ENCODE assay signal across 1 cellular context in genomic region chr4:113762061-113762850, GRCh38.
TF ChIP-seq lines count a peak whose summit lies in the region.

No MANE protein-coding gene starts in this region.

TF ChIP-seq in HepG2, 621 proteins besides CTCF, POLR2A, EP300 and RAD21 (continued from another document and continues in another):
- TF ChIP-seq, protein P1, sequence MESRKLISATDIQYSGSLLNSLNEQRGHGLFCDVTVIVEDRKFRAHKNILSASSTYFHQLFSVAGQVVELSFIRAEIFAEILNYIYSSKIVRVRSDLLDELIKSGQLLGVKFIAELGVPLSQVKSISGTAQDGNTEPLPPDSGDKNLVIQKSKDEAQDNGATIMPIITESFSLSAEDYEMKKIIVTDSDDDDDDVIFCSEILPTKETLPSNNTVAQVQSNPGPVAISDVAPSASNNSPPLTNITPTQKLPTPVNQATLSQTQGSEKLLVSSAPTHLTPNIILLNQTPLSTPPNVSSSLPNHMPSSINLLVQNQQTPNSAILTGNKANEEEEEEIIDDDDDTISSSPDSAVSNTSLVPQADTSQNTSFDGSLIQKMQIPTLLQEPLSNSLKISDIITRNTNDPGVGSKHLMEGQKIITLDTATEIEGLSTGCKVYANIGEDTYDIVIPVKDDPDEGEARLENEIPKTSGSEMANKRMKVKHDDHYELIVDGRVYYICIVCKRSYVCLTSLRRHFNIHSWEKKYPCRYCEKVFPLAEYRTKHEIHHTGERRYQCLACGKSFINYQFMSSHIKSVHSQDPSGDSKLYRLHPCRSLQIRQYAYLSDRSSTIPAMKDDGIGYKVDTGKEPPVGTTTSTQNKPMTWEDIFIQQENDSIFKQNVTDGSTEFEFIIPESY (CRISPR knock-in tag; IDR thresholded peaks at IDR 0.05) = peak; percentile 24; the same call in 1 of the 2 replicates
- TF ChIP-seq ZNF205 (CRISPR knock-in tag; IDR thresholded peaks at IDR 0.05) = 0 out of 2 replicates have a peak, but pooled peaks have one; percentile 20
- peak; percentile 17; the same call in 1 of the 2 replicates for TF ChIP-seq MYC (CRISPR knock-in tag; IDR thresholded peaks at IDR 0.05; ENCODE audit: borderline replicate concordance)
- peak; percentile 92 for TF ChIP-seq POLR2G (IDR thresholded peaks at IDR 0.05; ENCODE audit: low read depth, low read length)
- TF ChIP-seq, protein P2, sequence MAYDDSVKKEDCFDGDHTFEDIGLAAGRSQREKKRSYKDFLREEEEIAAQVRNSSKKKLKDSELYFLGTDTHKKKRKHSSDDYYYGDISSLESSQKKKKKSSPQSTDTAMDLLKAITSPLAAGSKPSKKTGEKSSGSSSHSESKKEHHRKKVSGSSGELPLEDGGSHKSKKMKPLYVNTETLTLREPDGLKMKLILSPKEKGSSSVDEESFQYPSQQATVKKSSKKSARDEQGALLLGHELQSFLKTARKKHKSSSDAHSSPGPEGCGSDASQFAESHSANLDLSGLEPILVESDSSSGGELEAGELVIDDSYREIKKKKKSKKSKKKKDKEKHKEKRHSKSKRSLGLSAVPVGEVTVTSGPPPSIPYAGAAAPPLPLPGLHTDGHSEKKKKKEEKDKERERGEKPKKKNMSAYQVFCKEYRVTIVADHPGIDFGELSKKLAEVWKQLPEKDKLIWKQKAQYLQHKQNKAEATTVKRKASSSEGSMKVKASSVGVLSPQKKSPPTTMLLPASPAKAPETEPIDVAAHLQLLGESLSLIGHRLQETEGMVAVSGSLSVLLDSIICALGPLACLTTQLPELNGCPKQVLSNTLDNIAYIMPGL (CRISPR knock-in tag; IDR thresholded peaks at IDR 0.05; ENCODE audit: borderline replicate concordance in 1 of 2, low read depth in 1 of 2) = peak; percentile 12 to 44; a peak in 2 of 4 replicates
- TF ChIP-seq ZNF235 (CRISPR knock-in tag; IDR thresholded peaks at IDR 0.05; ENCODE audit: borderline replicate concordance) = peak; percentile 71; the same call in 1 of the 2 replicates
- 0 out of 2 replicates have a peak, but pooled peaks have one; percentile 53 for TF ChIP-seq ZNF441 (CRISPR knock-in tag; IDR thresholded peaks at IDR 0.05; ENCODE audit: borderline replicate concordance)
- TF ChIP-seq MEIS2 (CRISPR knock-in tag; IDR thresholded peaks at IDR 0.05) = peak; percentile 24; the same call in 1 of the 2 replicates
- TF ChIP-seq, protein P3, sequence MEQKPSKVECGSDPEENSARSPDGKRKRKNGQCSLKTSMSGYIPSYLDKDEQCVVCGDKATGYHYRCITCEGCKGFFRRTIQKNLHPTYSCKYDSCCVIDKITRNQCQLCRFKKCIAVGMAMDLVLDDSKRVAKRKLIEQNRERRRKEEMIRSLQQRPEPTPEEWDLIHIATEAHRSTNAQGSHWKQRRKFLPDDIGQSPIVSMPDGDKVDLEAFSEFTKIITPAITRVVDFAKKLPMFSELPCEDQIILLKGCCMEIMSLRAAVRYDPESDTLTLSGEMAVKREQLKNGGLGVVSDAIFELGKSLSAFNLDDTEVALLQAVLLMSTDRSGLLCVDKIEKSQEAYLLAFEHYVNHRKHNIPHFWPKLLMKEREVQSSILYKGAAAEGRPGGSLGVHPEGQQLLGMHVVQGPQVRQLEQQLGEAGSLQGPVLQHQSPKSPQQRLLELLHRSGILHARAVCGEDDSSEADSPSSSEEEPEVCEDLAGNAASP (CRISPR knock-in tag; IDR thresholded peaks at IDR 0.05; ENCODE audit: borderline replicate concordance) = peak; percentile 54; the same call in 1 of the 2 replicates
- TF ChIP-seq MEF2D (CRISPR knock-in tag; IDR thresholded peaks at IDR 0.05) = 0 out of 2 replicates have a peak, but pooled peaks have one; percentile 53
- TF ChIP-seq DNMT1 (CRISPR knock-in tag; IDR thresholded peaks at IDR 0.05) = no peak
- no peak for TF ChIP-seq ZFP62 (CRISPR knock-in tag; IDR thresholded peaks at IDR 0.05)
- TF ChIP-seq TCF7 (IDR thresholded peaks at IDR 0.05; ENCODE audit: low read depth) = 0 out of 2 replicates have a peak, but pooled peaks have one; percentile 10
- TF ChIP-seq ZNF646 (CRISPR knock-in tag; IDR thresholded peaks at IDR 0.05) = 0 out of 2 replicates have a peak, but pooled peaks have one; percentile 19
- TF ChIP-seq HIVEP1 (CRISPR knock-in tag; IDR thresholded peaks at IDR 0.05) = peak; percentile 52; the same call in 1 of the 2 replicates
- TF ChIP-seq ZNF292 (CRISPR knock-in tag; IDR thresholded peaks at IDR 0.05; ENCODE audit: borderline replicate concordance, low read depth) = peak; percentile 28; the same call in 1 of the 2 replicates
- TF ChIP-seq ZNF44 (CRISPR knock-in tag; IDR thresholded peaks at IDR 0.05) = 0 out of 2 replicates have a peak, but pooled peaks have one; percentile 12
- 0 out of 2 replicates have a peak, but pooled peaks have one; percentile 20 for TF ChIP-seq MAZ (IDR thresholded peaks at IDR 0.05; ENCODE audit: borderline replicate concordance, low read depth, low read length)
- TF ChIP-seq MAZ (CRISPR knock-in tag; IDR thresholded peaks at IDR 0.05; ENCODE audit: low read depth) = peak; percentile 47
- TF ChIP-seq CREM (IDR thresholded peaks at IDR 0.05) = peak; percentile 94
- TF ChIP-seq CREM (CRISPR knock-in tag; IDR thresholded peaks at IDR 0.05) = no peak
- TF ChIP-seq DMAP1 (CRISPR knock-in tag; IDR thresholded peaks at IDR 0.05) = peak; percentile 61
- peak; percentile 97 for TF ChIP-seq HOMEZ (CRISPR knock-in tag; IDR thresholded peaks at IDR 0.05; ENCODE audit: low read depth)
- TF ChIP-seq, protein P4, sequence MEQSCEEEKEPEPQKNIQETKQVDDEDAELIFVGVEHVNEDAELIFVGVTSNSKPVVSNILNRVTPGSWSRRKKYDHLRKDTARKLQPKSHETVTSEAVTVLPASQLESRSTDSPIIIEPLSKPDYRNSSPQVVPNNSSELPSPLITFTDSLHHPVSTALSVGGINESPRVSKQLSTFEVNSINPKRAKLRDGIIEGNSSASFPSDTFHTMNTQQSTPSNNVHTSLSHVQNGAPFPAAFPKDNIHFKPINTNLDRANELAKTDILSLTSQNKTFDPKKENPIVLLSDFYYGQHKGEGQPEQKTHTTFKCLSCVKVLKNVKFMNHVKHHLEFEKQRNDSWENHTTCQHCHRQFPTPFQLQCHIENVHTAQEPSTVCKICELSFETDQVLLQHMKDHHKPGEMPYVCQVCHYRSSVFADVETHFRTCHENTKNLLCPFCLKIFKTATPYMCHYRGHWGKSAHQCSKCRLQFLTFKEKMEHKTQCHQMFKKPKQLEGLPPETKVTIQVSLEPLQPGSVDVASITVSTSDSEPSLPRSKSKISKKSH (CRISPR knock-in tag; IDR thresholded peaks at IDR 0.05; ENCODE audit: borderline replicate concordance) = no peak
- peak; percentile 24; the same call in 1 of the 2 replicates for TF ChIP-seq FOXC1 (CRISPR knock-in tag; IDR thresholded peaks at IDR 0.05; ENCODE audit: borderline replicate concordance)
- TF ChIP-seq ZNF180 (CRISPR knock-in tag; IDR thresholded peaks at IDR 0.05; ENCODE audit: borderline replicate concordance, low read depth) = no peak
- TF ChIP-seq, protein P5, sequence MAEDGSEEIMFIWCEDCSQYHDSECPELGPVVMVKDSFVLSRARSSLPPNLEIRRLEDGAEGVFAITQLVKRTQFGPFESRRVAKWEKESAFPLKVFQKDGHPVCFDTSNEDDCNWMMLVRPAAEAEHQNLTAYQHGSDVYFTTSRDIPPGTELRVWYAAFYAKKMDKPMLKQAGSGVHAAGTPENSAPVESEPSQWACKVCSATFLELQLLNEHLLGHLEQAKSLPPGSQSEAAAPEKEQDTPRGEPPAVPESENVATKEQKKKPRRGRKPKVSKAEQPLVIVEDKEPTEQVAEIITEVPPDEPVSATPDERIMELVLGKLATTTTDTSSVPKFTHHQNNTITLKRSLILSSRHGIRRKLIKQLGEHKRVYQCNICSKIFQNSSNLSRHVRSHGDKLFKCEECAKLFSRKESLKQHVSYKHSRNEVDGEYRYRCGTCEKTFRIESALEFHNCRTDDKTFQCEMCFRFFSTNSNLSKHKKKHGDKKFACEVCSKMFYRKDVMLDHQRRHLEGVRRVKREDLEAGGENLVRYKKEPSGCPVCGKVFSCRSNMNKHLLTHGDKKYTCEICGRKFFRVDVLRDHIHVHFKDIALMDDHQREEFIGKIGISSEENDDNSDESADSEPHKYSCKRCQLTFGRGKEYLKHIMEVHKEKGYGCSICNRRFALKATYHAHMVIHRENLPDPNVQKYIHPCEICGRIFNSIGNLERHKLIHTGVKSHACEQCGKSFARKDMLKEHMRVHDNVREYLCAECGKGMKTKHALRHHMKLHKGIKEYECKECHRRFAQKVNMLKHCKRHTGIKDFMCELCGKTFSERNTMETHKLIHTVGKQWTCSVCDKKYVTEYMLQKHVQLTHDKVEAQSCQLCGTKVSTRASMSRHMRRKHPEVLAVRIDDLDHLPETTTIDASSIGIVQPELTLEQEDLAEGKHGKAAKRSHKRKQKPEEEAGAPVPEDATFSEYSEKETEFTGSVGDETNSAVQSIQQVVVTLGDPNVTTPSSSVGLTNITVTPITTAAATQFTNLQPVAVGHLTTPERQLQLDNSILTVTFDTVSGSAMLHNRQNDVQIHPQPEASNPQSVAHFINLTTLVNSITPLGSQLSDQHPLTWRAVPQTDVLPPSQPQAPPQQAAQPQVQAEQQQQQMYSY (CRISPR knock-in tag; IDR thresholded peaks at IDR 0.05) = 0 out of 2 replicates have a peak, but pooled peaks have one; percentile 41
- TF ChIP-seq ZKSCAN8 (CRISPR knock-in tag; IDR thresholded peaks at IDR 0.05; ENCODE audit: borderline replicate concordance) = no peak
- TF ChIP-seq GABPA (IDR thresholded peaks at IDR 0.05; ENCODE audit: low read depth, low read length) = no peak
- TF ChIP-seq GABPA (CRISPR knock-in tag; IDR thresholded peaks at IDR 0.05; ENCODE audit: low read depth) = peak; percentile 20; the same call in 1 of the 2 replicates
- peak; percentile 92 for TF ChIP-seq POLR2AphosphoS2 (IDR thresholded peaks at IDR 0.05; ENCODE audit: low read depth, low read length)
- TF ChIP-seq DPF2 (CRISPR knock-in tag; IDR thresholded peaks at IDR 0.05; ENCODE audit: borderline replicate concordance, low read depth) = peak; percentile 60; the same call in 1 of the 2 replicates
- peak; percentile 70 for TF ChIP-seq ELF1 (CRISPR knock-in tag; IDR thresholded peaks at IDR 0.05)
- TF ChIP-seq ZNF792 (CRISPR knock-in tag; IDR thresholded peaks at IDR 0.05) = peak; percentile 73; the same call in 1 of the 2 replicates
- TF ChIP-seq ZSCAN25 (CRISPR knock-in tag; IDR thresholded peaks at IDR 0.05) = peak; percentile 98
- TF ChIP-seq SP5 (CRISPR knock-in tag; IDR thresholded peaks at IDR 0.05; ENCODE audit: borderline replicate concordance, low read depth) = 0 out of 2 replicates have a peak, but pooled peaks have one; percentile 25
